16 cellular contexts compared by ENCODE assay signal in the genomic region with DNA sequence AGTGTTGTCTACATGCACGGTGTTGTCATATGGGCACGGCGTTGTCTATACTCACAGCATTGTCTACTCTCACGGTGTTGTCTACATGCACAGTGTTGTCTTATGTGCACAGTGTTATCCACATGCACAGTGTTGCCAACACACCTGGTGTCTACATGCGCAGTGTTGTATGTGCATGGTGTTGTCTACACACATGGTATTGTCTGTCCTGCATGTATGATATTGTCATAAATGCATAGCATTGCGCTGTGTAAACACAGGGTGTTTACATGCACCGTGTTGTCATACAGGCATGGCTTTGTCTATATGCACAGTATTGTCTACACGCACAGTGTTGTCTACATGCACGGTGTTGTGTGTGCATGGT. TPM values are rescaled to one million over a fixed set of nuclear protein-coding genes. Genes with fewer than 3 reads are reported as not detected.
DNase-seq lines count a peak whose midpoint lies in the region; ATAC-seq, FAIRE-seq and TF ChIP-seq lines count a peak whose summit lies in the region.
"Had no signal": no experiment of that assay in that cellular context is flagged by ENCODE, and none has a peak within 500 bp of the region (broad histone marks: within the 10 kb centered on the region; RNA-seq: fewer than 3 reads in every experiment).

No MANE protein-coding gene starts in this region.

- in situ Hi-C loops in HepG2 (cut with HindIII; ENCODE audit: extremely low pct_ligation_motif_present, low pct_unique_long_range_greater_than_20kb): no loop called here

- H3K9ac ChIP-seq in HepG2 (ENCODE audit: insufficient read depth, low read depth, low read length): no peak overlapping the region

- H3K27ac ChIP-seq in HepG2 (ENCODE audit: extremely low read length, insufficient read depth, low read length) (no peak overlapping the region), right lobe of liver (no peak overlapping the region), KOPT-K1 (ENCODE audit: low read depth, low read length, poor library complexity, severe bottlenecking) (peak overlapping the region; percentile 87), cingulate gyrus (ENCODE audit: low read depth, low read length) (peak overlapping the region; percentile 44), upper lobe of right lung (no peak overlapping the region)
- H3K27ac ChIP-seq: PC-9 had no signal

- no peak for ATAC-seq in HepG2
- ATAC-seq in right lobe of liver: no peak
- no peak for ATAC-seq in upper lobe of right lung
- no peak for ATAC-seq in GM18868 (IDR thresholded peaks at IDR 0.05; ENCODE audit: unreplicated experiment)
- ATAC-seq: HCT116 had no signal

- WGBS in HepG2 (ENCODE audit: low lambda C conversion rate): 93% methylated on average over 4 of the region's 9 CpGs
- 95% methylated on average over 3 of the region's 9 CpGs for WGBS in right lobe of liver (ENCODE audit: insufficient coverage, low coverage, low lambda C conversion rate, missing lambda C conversion rate)

- POLR2A ChIA-PET in HepG2 (lab: Yijun Ruan, JAX): no interaction called here

- TF ChIP-seq POLR2A in HepG2 (IDR thresholded peaks at IDR 0.05; ENCODE audit: insufficient read depth in 1 of 2, low read depth in 2 of 2, low read length in 2 of 2): no peak
- no peak for TF ChIP-seq POLR2A in right lobe of liver (IDR thresholded peaks at IDR 0.05)

- H3K9me3 ChIP-seq in HepG2 (ENCODE audit: low read length) (no peaks in the 10 kb centered on the region), right lobe of liver (no peaks in the 10 kb centered on the region), KOPT-K1 (ENCODE audit: insufficient read depth, low read length, poor library complexity, severe bottlenecking) (no peaks in the 10 kb centered on the region), upper lobe of right lung (no peaks in the 10 kb centered on the region)

- H3K79me2 ChIP-seq in HepG2 (ENCODE audit: insufficient read depth, low read length): no peaks in the 10 kb centered on the region

- H3K27me3 ChIP-seq in HepG2 (ENCODE audit: control insufficient read depth in 1 of 2, insufficient read depth in 2 of 2, low read length in 2 of 2) (no peaks in the 10 kb centered on the region), right lobe of liver (no peaks in the 10 kb centered on the region), upper lobe of right lung (no peaks in the 10 kb centered on the region)

- CTCF ChIA-PET in HepG2 (lab: Yijun Ruan, JAX; ENCODE audit: low intra/inter-chr PET ratio, low total read pairs): no interaction called here

- TF ChIP-seq CTCF in HepG2 (CRISPR knock-in tag; IDR thresholded peaks at IDR 0.05): no peak
- TF ChIP-seq CTCF in right lobe of liver (IDR thresholded peaks at IDR 0.05): no peak
- TF ChIP-seq CTCF in upper lobe of right lung (IDR thresholded peaks at IDR 0.05): no peak

- H4K20me1 ChIP-seq in HepG2 (ENCODE audit: insufficient read depth, low read length): no peaks in the 10 kb centered on the region

- TF ChIP-seq RAD21 in HepG2 (CRISPR knock-in tag; IDR thresholded peaks at IDR 0.05): no peak

- intact Hi-C loops in HepG2 (cut with micrococcal nuclease; ENCODE audit: unreplicated experiment): loop anchor here (5.0 kb wide), 1 partner anchor 49 kb away; no protein-coding TSS in a partner anchor
- intact Hi-C loops in right lobe of liver (cut with DNase I): no loop called here
- intact Hi-C loops in upper lobe of right lung (cut with DNase I): no loop called here

- H3K4me2 ChIP-seq in HepG2 (ENCODE audit: low read depth, low read length): no peak overlapping the region
- H3K4me2 ChIP-seq: GM23338, PC-9 had no signal

- H2AFZ ChIP-seq in HepG2 (ENCODE audit: low read length): no peak overlapping the region
- H2AFZ ChIP-seq: GM23338, PC-9 had no signal

- TF ChIP-seq EP300 in HepG2 (IDR thresholded peaks at IDR 0.05; ENCODE audit: low read depth in 2 of 2, low read length in 2 of 2): no peak
- no peak for TF ChIP-seq EP300 in HepG2 (CRISPR knock-in tag; IDR thresholded peaks at IDR 0.05; ENCODE audit: borderline replicate concordance)

- H3K4me1 ChIP-seq in HepG2 (ENCODE audit: insufficient read depth, low read length) (peaks cover 47% of the 10 kb centered on the region), right lobe of liver (no peaks in the 10 kb centered on the region), upper lobe of right lung (no peaks in the 10 kb centered on the region)

- FAIRE-seq in HepG2 (lab: Jason Lieb, UNC): no peak

- no peaks in the 10 kb centered on the region for H3K36me3 ChIP-seq in HepG2 (replicated peaks in 1 of 2; ENCODE audit: control insufficient read depth in 1 of 2, insufficient read depth in 2 of 2, low read length in 2 of 2)
- no peaks in the 10 kb centered on the region for H3K36me3 ChIP-seq in right lobe of liver
- no peaks in the 10 kb centered on the region; the same call in 1 of the 2 replicates for H3K36me3 ChIP-seq in KOPT-K1 (ENCODE audit: insufficient read depth, low read length)
- no peaks in the 10 kb centered on the region for H3K36me3 ChIP-seq in upper lobe of right lung

- DNase-seq in HepG2 (ENCODE audit: low spot score) (no peak), right lobe of liver (no peak), upper lobe of right lung (peak; percentile 6), SHP77 treated with DMSO at 0.1 percent for 48 hours (lab: John Stamatoyannopoulos, UW) (no peak), NCI-H2029 treated with DMSO at 0.1 percent for 48 hours (lab: John Stamatoyannopoulos, UW) (no peak)
- DNase-seq: NCI-H1417 treated with DMSO at 0.1 percent for 48 hours, NCI-H2029, NCI-H2171 treated with DMSO at 0.1 percent for 48 hours, NCI-H446 treated with DMSO at 0.1 percent for 48 hours, NCI-H748 treated with DMSO at 0.1 percent for 48 hours, PC-9 had no signal

- no TSS peak for BruUV-seq in HepG2 (replicated peaks; lab: Mats Ljungman, UMichigan)

- no peak overlapping the region for H3K4me3 ChIP-seq in HepG2 (replicated peaks in 1 of 3; ENCODE audit: insufficient read depth in 1 of 3, low read depth in 2 of 3, low read length in 3 of 3)
- H3K4me3 ChIP-seq in right lobe of liver: no peak overlapping the region
- H3K4me3 ChIP-seq in upper lobe of right lung: no peak overlapping the region
- H3K4me3 ChIP-seq: GM23338, PC-9 had no signal

TF ChIP-seq in HepG2, 621 proteins besides CTCF, POLR2A, EP300 and RAD21 (continues in another document):
- no peak for TF ChIP-seq ZBTB38 (CRISPR knock-in tag; IDR thresholded peaks at IDR 0.05)
- TF ChIP-seq ZNF552 (CRISPR knock-in tag; IDR thresholded peaks at IDR 0.05; ENCODE audit: borderline replicate concordance): no peak
- TF ChIP-seq ZNF282 (IDR thresholded peaks at IDR 0.05; ENCODE audit: partially characterized antibody): no peak
- no peak for TF ChIP-seq HNF4A (CRISPR knock-in tag; IDR thresholded peaks at IDR 0.05)

RNA-seq across cellular contexts. Expression of a gene that starts 6.8 kb away (rescaled TPM):
- total RNA-seq in HepG2 (2016; rRNA removed; fragmentation: Illumina TruSeq; extraction: Trizol) (0.34 and 0.40 TPM in 2 replicates), right lobe of liver (1 to 10 TPM in 4 of 6 experiments, under 1 TPM in 2; 0.37 to 1.7 (median 1.1) TPM), upper lobe of right lung (1.9 TPM)
- total RNA-seq in HepG2 (2016; cell fraction: cytosol; rRNA removed; fragmentation: Illumina TruSeq; extraction: Trizol; ENCODE audit: low read depth): 0.18 and 0.30 TPM in 2 replicates
- 0.37 and 0.50 TPM in 2 replicates for total RNA-seq in HepG2 (2016; cell fraction: insoluble cytoplasmic fraction; rRNA removed; fragmentation: Illumina TruSeq; extraction: Trizol)
- 0.62 TPM in 2 replicates for total RNA-seq in HepG2 (2016; cell fraction: membrane; rRNA removed; fragmentation: Illumina TruSeq; extraction: Trizol)
- total RNA-seq in HepG2 (2016; cell fraction: nucleus; rRNA removed; fragmentation: Illumina TruSeq; extraction: Trizol): 0.44 and 0.68 TPM in 2 replicates
- 0.34 and 0.65 TPM in 2 replicates for polyA plus RNA-seq in HepG2 (2011; rRNA removed)
- polyA plus RNA-seq in HepG2 (2011; cell fraction: cytosol; rRNA removed): 0.48 and 0.72 TPM in 2 replicates
- polyA plus RNA-seq in HepG2 (2011; cell fraction: nucleus; rRNA removed): 0.47 and 0.61 TPM in 2 replicates
- polyA plus RNA-seq in HepG2 (2012): 0.56 and 0.63 TPM in 2 replicates
- 0.46 and 0.52 TPM in 2 replicates for polyA plus RNA-seq in HepG2 (2016; cell fraction: cytosol; fragmentation: Illumina TruSeq; extraction: Trizol; ENCODE audit: low read depth)
- 0.41 and 0.65 TPM in 2 replicates for polyA plus RNA-seq in HepG2 (2016; cell fraction: insoluble cytoplasmic fraction; fragmentation: Illumina TruSeq; extraction: Trizol; ENCODE audit: low read depth)
- 0.74 and 1.2 TPM in 2 replicates for polyA plus RNA-seq in HepG2 (2016; cell fraction: membrane; fragmentation: Illumina TruSeq; extraction: Trizol; ENCODE audit: low read depth)
- 1.1 and 1.6 TPM in 2 replicates for polyA plus RNA-seq in HepG2 (2016; cell fraction: nucleus; fragmentation: Illumina TruSeq; extraction: Trizol; ENCODE audit: insufficient read depth, low read depth)
- polyA minus RNA-seq in HepG2 (2011; rRNA and poly(A)+ RNA removed; ENCODE audit: low replicate concordance): 0.66 and 3.3 TPM in 2 replicates
- polyA minus RNA-seq in HepG2 (2011; cell fraction: cytosol; rRNA and poly(A)+ RNA removed): 0.30 TPM in 1 of 2 replicates, not detected in the other
- 0.64 and 0.87 TPM in 2 replicates for polyA minus RNA-seq in HepG2 (2011; cell fraction: nucleus; rRNA and poly(A)+ RNA removed)

RNA-seq across cellular contexts. Expression of a gene that starts 44.0 kb away (rescaled TPM):
- total RNA-seq in HepG2 (2016; rRNA removed; fragmentation: Illumina TruSeq; extraction: Trizol) (7.4 and 9.6 TPM in 2 replicates), right lobe of liver (10 to 100 TPM in 3 of 6 experiments, 1 to 10 TPM in 3; 6.1 to 11.7 (median 9.3) TPM), upper lobe of right lung (24.6 TPM)
- total RNA-seq in HepG2 (2016; cell fraction: cytosol; rRNA removed; fragmentation: Illumina TruSeq; extraction: Trizol; ENCODE audit: low read depth): 12.3 and 13.3 TPM in 2 replicates
- 6.4 and 10.2 TPM in 2 replicates for total RNA-seq in HepG2 (2016; cell fraction: insoluble cytoplasmic fraction; rRNA removed; fragmentation: Illumina TruSeq; extraction: Trizol)
- 9.2 and 9.7 TPM in 2 replicates for total RNA-seq in HepG2 (2016; cell fraction: membrane; rRNA removed; fragmentation: Illumina TruSeq; extraction: Trizol)
- total RNA-seq in HepG2 (2016; cell fraction: nucleus; rRNA removed; fragmentation: Illumina TruSeq; extraction: Trizol): 16.2 and 17.5 TPM in 2 replicates
- 9.1 and 11.9 TPM in 2 replicates for polyA plus RNA-seq in HepG2 (2011; rRNA removed)
- 7.6 and 8.0 TPM in 2 replicates for polyA plus RNA-seq in HepG2 (2011; cell fraction: cytosol; rRNA removed)
- 23.2 and 28.2 TPM in 2 replicates for polyA plus RNA-seq in HepG2 (2011; cell fraction: nucleus; rRNA removed)
- 11.5 and 12.0 TPM in 2 replicates for polyA plus RNA-seq in HepG2 (2012)
- polyA plus RNA-seq in HepG2 (2016; cell fraction: cytosol; fragmentation: Illumina TruSeq; extraction: Trizol; ENCODE audit: low read depth): 2.5 and 2.6 TPM in 2 replicates
- 7.2 and 9.3 TPM in 2 replicates for polyA plus RNA-seq in HepG2 (2016; cell fraction: insoluble cytoplasmic fraction; fragmentation: Illumina TruSeq; extraction: Trizol; ENCODE audit: low read depth)
- 4.7 and 5.4 TPM in 2 replicates for polyA plus RNA-seq in HepG2 (2016; cell fraction: membrane; fragmentation: Illumina TruSeq; extraction: Trizol; ENCODE audit: low read depth)
- 56.9 and 58.1 TPM in 2 replicates for polyA plus RNA-seq in HepG2 (2016; cell fraction: nucleus; fragmentation: Illumina TruSeq; extraction: Trizol; ENCODE audit: insufficient read depth, low read depth)
- polyA minus RNA-seq in HepG2 (2011; rRNA and poly(A)+ RNA removed; ENCODE audit: low replicate concordance): 6.2 and 8.7 TPM in 2 replicates
- 2.3 and 2.4 TPM in 2 replicates for polyA minus RNA-seq in HepG2 (2011; cell fraction: cytosol; rRNA and poly(A)+ RNA removed)
- polyA minus RNA-seq in HepG2 (2011; cell fraction: nucleus; rRNA and poly(A)+ RNA removed): 17.4 and 24.3 TPM in 2 replicates

Comparison
In these comparisons a context has a peak if more than half of its experiments do, and no peak if none do; other contexts are left out.
1. H3K27ac ChIP-seq: peak in KOPT-K1 (single experiment) and cingulate gyrus (single experiment); none in HepG2 (single experiment), right lobe of liver (0 of 3) and upper lobe of right lung (single experiment).